11 cellular contexts compared by ENCODE assay signal in the genomic region with DNA sequence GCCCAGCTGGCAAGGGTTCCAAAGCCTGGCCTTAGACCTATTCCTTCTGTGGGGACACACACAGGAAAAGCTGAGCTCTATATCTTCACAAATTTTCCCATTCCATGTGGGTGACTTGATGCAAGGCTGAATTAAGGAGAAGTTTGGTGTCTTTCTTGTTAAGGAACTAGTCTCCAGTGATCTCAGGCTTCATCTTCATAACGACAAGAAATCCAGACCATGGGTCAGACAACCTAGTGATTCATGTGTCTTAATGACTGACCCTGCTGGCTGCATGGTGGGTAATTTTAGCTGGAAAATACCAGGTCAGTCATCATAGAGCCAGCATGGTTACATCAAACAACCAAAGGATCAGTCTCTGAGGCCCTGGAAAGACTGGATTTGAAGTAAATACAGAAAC.
DNase-seq lines count a peak whose midpoint lies in the region; ATAC-seq and TF ChIP-seq lines count a peak whose summit lies in the region.
"Had no signal": no experiment of that assay in that cellular context is flagged by ENCODE, and none has a peak within 500 bp of the region (broad histone marks: within the 10 kb centered on the region; RNA-seq: fewer than 3 reads in every experiment).

No MANE protein-coding gene starts in this region.

- no peak overlapping the region for H3K4me2 ChIP-seq in DND-41 (ENCODE audit: insufficient read depth, low read length)
- 0 out of 2 replicates have a peak overlapping the region, but pooled peaks have one; percentile 24 for H3K4me2 ChIP-seq in SK-N-SH

- H3K27ac ChIP-seq in DND-41 (ENCODE audit: low read length), result no peak overlapping the region
- peak overlapping the region in 1 of 2 experiments; percentile 73; a peak in 2 of 4 replicates for H3K27ac ChIP-seq in SK-N-SH (ENCODE audit: low read depth in 2 of 2, low read length in 1 of 2)
- peak overlapping the region in 1 of 2 donors; percentile 15 for H3K27ac ChIP-seq in left lung
- H3K27ac ChIP-seq: adrenal gland had no signal

- no peak for TF ChIP-seq EP300 in SK-N-SH (IDR thresholded peaks at IDR 0.05; ENCODE audit: borderline replicate concordance in 1 of 2, low read depth in 1 of 2, low read length in 1 of 2)

- POLR2A ChIA-PET in SK-N-SH (lab: Yijun Ruan, JAX), result no interaction called here

- no peak for DNase-seq in DND-41
- DNase-seq in SK-N-SH, result no peak
- no peak for DNase-seq in left lung
- DNase-seq in SW480 (ENCODE audit: low spot score), result no peak
- DNase-seq in NK-92 (lab: John Stamatoyannopoulos, UW; ENCODE audit: unreplicated experiment), result no peak
- DNase-seq in RPMI8226, result no peak
- DNase-seq: immature natural killer cell had no signal

- no peaks in the 10 kb centered on the region for H3K79me2 ChIP-seq in DND-41 (ENCODE audit: insufficient read depth, low read length)
- H3K79me2 ChIP-seq in SK-N-SH (ENCODE audit: insufficient read depth), result no peaks in the 10 kb centered on the region

- H3K36me3 ChIP-seq in DND-41 (ENCODE audit: insufficient read depth, low read length) (no peaks in the 10 kb centered on the region), SK-N-SH (replicated peaks in 1 of 2; ENCODE audit: control insufficient read depth in 1 of 2, insufficient read depth in 2 of 2, low read length in 1 of 2) (no peaks in the 10 kb centered on the region), left lung (no peaks in the 10 kb centered on the region)
- H3K36me3 ChIP-seq: adrenal gland; BLaER1 treated with 17β-estradiol and CSF1 and Interleukin-3, amounts not matched to agents 10 nM and 100 nM had no signal

- peaks cover 3% of the 10 kb centered on the region for H3K4me1 ChIP-seq in DND-41 (ENCODE audit: insufficient read depth, low read length)
- peaks cover 0 to 9% of the 10 kb centered on the region in 2 experiments; a peak in 1 of 4 replicates for H3K4me1 ChIP-seq in SK-N-SH (ENCODE audit: control insufficient read depth in 1 of 2, insufficient read depth in 2 of 2, low read depth in 1 of 2, low read length in 1 of 2)
- H3K4me1 ChIP-seq in left lung, result peaks cover 2 to 23% of the 10 kb centered on the region in 2 donors

- peaks cover 16% of the 10 kb centered on the region for H3F3A ChIP-seq in SK-N-SH (replicated peaks; ENCODE audit: insufficient read depth)

- no peak overlapping the region for H3K4me3 ChIP-seq in DND-41 (ENCODE audit: low read depth in 1 of 2, low read length in 2 of 2)
- no peak overlapping the region for H3K4me3 ChIP-seq in SK-N-SH (ENCODE audit: low read depth in 2 of 2, low read length in 1 of 2)
- H3K4me3 ChIP-seq in left lung, result no peak overlapping the region
- H3K4me3 ChIP-seq: adrenal gland; BLaER1 treated with 17β-estradiol and CSF1 and Interleukin-3, amounts not matched to agents 10 nM and 100 nM had no signal

- H3K9ac ChIP-seq in DND-41 (ENCODE audit: low read depth, low read length) (no peak overlapping the region), SK-N-SH (no peak overlapping the region)
- H3K9ac ChIP-seq: BLaER1 treated with 17β-estradiol and CSF1 and Interleukin-3, amounts not matched to agents 10 nM and 100 nM had no signal

- TF ChIP-seq RAD21 in SK-N-SH (IDR thresholded peaks at IDR 0.05; ENCODE audit: low read length), result no peak

- ATAC-seq in DND-41 (ENCODE audit: insufficient read depth, low read depth) (no peak), HG02642 (IDR thresholded peaks at IDR 0.05; ENCODE audit: poor library complexity, unreplicated experiment) (peak; percentile 27), left lung (peak; percentile 54), HG03097 (IDR thresholded peaks at IDR 0.05; ENCODE audit: low FRiP score, unreplicated experiment) (no peak)

- no peaks in the 10 kb centered on the region for H3K27me3 ChIP-seq in DND-41 (ENCODE audit: insufficient read depth, low read length, poor library complexity)
- no peaks in the 10 kb centered on the region for H3K27me3 ChIP-seq in SK-N-SH (ENCODE audit: insufficient read depth)
- H3K27me3 ChIP-seq in left lung, result no peaks in the 10 kb centered on the region
- H3K27me3 ChIP-seq: adrenal gland; BLaER1 treated with 17β-estradiol and CSF1 and Interleukin-3, amounts not matched to agents 10 nM and 100 nM had no signal

- no peak for TF ChIP-seq CTCF in DND-41 (IDR thresholded peaks at IDR 0.05; ENCODE audit: borderline replicate concordance, extremely low read depth, low read length, poor library complexity, severe bottlenecking)
- no peak for TF ChIP-seq CTCF in SK-N-SH (IDR thresholded peaks at IDR 0.05)
- TF ChIP-seq CTCF in left lung (IDR thresholded peaks at IDR 0.05), result no peak

- H3K9me2 ChIP-seq in SK-N-SH, result no peaks in the 10 kb centered on the region

- peaks cover 6% of the 10 kb centered on the region for H3K9me3 ChIP-seq in DND-41 (ENCODE audit: insufficient read depth, low read length, severe bottlenecking)
- H3K9me3 ChIP-seq in SK-N-SH, result no peaks in the 10 kb centered on the region
- H3K9me3 ChIP-seq in left lung, result peaks cover 0 to 8% of the 10 kb centered on the region in 2 donors
- H3K9me3 ChIP-seq: adrenal gland had no signal

- WGBS in SK-N-SH (ENCODE audit: low lambda C conversion rate), result 40% methylated on average over 1 of the region's 1 CpG

- intact Hi-C loops in left lung (cut with DNase I), result no loop called here

- H2AFZ ChIP-seq in DND-41 (ENCODE audit: low read depth, low read length) (peak overlapping the region; percentile 5; the same call in 1 of the 2 replicates), SK-N-SH (ENCODE audit: low read depth) (0 out of 2 replicates have a peak overlapping the region, but pooled peaks have one; percentile 36)

- H4K20me1 ChIP-seq in DND-41 (ENCODE audit: insufficient read depth, low read length), result no peaks in the 10 kb centered on the region
- no peaks in the 10 kb centered on the region for H4K20me1 ChIP-seq in SK-N-SH (ENCODE audit: insufficient read depth)
- H4K20me1 ChIP-seq: BLaER1 treated with 17β-estradiol and CSF1 and Interleukin-3, amounts not matched to agents 10 nM and 100 nM had no signal

- CTCF ChIA-PET in SK-N-SH (lab: Yijun Ruan, JAX), result no interaction called here

TF ChIP-seq in SK-N-SH, 30 proteins besides CTCF, POLR2A, EP300 and RAD21:
- TF ChIP-seq NRF1 (IDR thresholded peaks at IDR 0.05; ENCODE audit: low read depth, low read length) (no peak), MXI1 (IDR thresholded peaks at IDR 0.05; ENCODE audit: low read depth, low read length) (no peak), RCOR1 (IDR thresholded peaks at IDR 0.05; ENCODE audit: low read length) (no peak), GABPA (IDR thresholded peaks at IDR 0.05; ENCODE audit: low read depth) (no peak), RFX5 (IDR thresholded peaks at IDR 0.05; ENCODE audit: low read length) (no peak), POLR2AphosphoS5 (IDR thresholded peaks at IDR 0.05; ENCODE audit: low read depth, low read length) (no peak), EZH2phosphoT487 (IDR thresholded peaks at IDR 0.05; ENCODE audit: borderline replicate concordance, low read depth) (no peak), SIN3A (IDR thresholded peaks at IDR 0.05; ENCODE audit: borderline replicate concordance, low read depth, low read length) (no peak), MEF2A (IDR thresholded peaks at IDR 0.05; ENCODE audit: borderline replicate concordance, low read depth) (no peak), TCF12 (IDR thresholded peaks at IDR 0.05) (no peak), CHD2 (IDR thresholded peaks at IDR 0.05; ENCODE audit: low read length, partially characterized antibody) (no peak), YY1 (IDR thresholded peaks at IDR 0.05; ENCODE audit: low read depth) (no peak), TEAD4 (IDR thresholded peaks at IDR 0.05; ENCODE audit: borderline replicate concordance, insufficient read depth) (no peak), FOXM1 (IDR thresholded peaks at IDR 0.05; ENCODE audit: low read depth) (no peak)
- TF ChIP-seq, protein P1, sequence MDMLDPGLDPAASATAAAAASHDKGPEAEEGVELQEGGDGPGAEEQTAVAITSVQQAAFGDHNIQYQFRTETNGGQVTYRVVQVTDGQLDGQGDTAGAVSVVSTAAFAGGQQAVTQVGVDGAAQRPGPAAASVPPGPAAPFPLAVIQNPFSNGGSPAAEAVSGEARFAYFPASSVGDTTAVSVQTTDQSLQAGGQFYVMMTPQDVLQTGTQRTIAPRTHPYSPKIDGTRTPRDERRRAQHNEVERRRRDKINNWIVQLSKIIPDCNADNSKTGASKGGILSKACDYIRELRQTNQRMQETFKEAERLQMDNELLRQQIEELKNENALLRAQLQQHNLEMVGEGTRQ (IDR thresholded peaks at IDR 0.05; ENCODE audit: borderline replicate concordance, low read depth, low read length), result no peak
- TF ChIP-seq, protein P2, sequence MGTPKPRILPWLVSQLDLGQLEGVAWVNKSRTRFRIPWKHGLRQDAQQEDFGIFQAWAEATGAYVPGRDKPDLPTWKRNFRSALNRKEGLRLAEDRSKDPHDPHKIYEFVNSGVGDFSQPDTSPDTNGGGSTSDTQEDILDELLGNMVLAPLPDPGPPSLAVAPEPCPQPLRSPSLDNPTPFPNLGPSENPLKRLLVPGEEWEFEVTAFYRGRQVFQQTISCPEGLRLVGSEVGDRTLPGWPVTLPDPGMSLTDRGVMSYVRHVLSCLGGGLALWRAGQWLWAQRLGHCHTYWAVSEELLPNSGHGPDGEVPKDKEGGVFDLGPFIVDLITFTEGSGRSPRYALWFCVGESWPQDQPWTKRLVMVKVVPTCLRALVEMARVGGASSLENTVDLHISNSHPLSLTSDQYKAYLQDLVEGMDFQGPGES (IDR thresholded peaks at IDR 0.05; ENCODE audit: low read depth, low read length), result no peak
- TF ChIP-seq, protein P3, sequence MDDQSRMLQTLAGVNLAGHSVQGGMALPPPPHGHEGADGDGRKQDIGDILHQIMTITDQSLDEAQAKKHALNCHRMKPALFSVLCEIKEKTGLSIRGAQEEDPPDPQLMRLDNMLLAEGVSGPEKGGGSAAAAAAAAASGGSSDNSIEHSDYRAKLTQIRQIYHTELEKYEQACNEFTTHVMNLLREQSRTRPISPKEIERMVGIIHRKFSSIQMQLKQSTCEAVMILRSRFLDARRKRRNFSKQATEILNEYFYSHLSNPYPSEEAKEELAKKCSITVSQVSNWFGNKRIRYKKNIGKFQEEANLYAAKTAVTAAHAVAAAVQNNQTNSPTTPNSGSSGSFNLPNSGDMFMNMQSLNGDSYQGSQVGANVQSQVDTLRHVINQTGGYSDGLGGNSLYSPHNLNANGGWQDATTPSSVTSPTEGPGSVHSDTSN (IDR thresholded peaks at IDR 0.05), result no peak
TF ChIP-seq in SK-N-SH: peak in this region for 0.

Comparison
In these comparisons a context has a peak if more than half of its experiments do, and no peak if none do; other contexts are left out.
1. ATAC-seq: peak in HG02642 (single experiment) and left lung (single experiment); none in DND-41 (single experiment) and HG03097 (single experiment).